Comparison of ENCODE assay signal across 9 cellular contexts in the genomic region with DNA sequence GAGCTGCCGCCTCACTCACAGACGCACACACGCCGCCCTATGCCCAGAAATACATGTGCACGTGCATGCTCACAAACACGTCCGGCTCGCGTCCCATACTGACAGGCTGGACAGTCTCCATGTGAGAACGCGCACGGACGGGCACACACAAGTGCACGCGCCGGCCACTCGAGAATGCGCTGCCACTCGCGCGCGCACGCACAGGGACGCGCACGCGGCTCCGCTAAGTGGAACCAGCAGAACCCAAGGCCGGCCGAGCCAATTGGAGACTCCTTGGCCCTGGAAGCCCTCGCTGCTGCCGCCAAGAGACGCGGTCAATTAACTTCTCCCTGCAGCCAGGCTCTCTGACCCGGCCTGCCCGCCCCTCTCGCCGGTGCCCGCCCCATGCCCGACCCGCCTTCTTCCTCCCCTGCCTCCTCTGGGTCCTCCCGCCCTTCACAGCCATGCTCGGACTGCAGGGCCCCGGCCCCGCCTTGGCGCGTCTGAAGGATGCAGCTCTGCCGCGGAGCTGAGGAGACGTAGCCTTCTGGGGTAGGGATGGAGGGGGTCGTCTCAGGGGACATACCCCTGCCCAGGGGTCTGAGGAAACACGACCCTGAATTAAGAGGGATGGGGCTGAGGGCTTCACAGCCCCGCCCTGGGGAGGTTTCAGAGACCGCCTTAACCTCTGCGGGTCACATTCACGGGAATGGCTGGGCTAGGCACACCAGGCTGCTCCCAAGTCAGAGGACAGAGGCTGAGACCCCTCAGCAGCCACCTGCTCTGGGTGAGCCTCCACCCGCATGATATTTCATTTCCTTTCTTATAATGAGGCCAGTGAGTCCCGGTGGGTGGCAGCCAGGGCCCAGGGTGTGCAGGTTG. TPM values are rescaled to one million over a fixed set of nuclear protein-coding genes. Genes with fewer than 3 reads are reported as not detected.
A peak's percentile ranks its signal among the peaks of the same experiment; 100 is the strongest.
DNase-seq lines count a peak whose midpoint lies in the region; ATAC-seq and TF ChIP-seq lines count a peak whose summit lies in the region.
"Had no signal": no experiment of that assay in that cellular context is flagged by ENCODE, and none has a peak within 500 bp of the region (broad histone marks: within the 10 kb centered on the region; RNA-seq: fewer than 3 reads in every experiment).

No MANE protein-coding gene starts in this region.

- DNase-seq in activated CD4-positive, alpha-beta T cell treated with anti-CD3 and anti-CD28 coated beads for 36 hours, result peak; percentile 28
- DNase-seq in activated CD4-positive, alpha-beta T cell treated with anti-CD3 and anti-CD28 coated beads, Interleukin-2, amount 50 U/mL, for 4 hours, result no peak
- peak; percentile 44 for DNase-seq in NCI-H2227 treated with DMSO at 0.1 percent for 48 hours (lab: John Stamatoyannopoulos, UW)
- DNase-seq in hippocampal formation (lab: John Stamatoyannopoulos, UW), result peak; percentile 33 to 67
- DNase-seq in posterior vena cava (ENCODE audit: low spot score), result peak; percentile 94

- intact Hi-C loops in activated CD4-positive, alpha-beta T cell treated with anti-CD3 and anti-CD28 coated beads for 36 hours (cut with DNase I, micrococcal nuclease), result no loop called here
- intact Hi-C loops in posterior vena cava (cut with DNase I), result no loop called here

- peaks cover 27% of the 10 kb centered on the region for H3K27me3 Mint-ChIP-seq in activated CD4-positive, alpha-beta T cell treated with anti-CD3 and anti-CD28 coated beads for 36 hours
- peaks cover 32% of the 10 kb centered on the region for H3K27me3 Mint-ChIP-seq in brain

- H3K4me3 Mint-ChIP-seq in activated CD4-positive, alpha-beta T cell treated with anti-CD3 and anti-CD28 coated beads for 36 hours, result peak overlapping the region; percentile 44
- peak overlapping the region; percentile 80 to 85 (median 82) for H3K4me3 Mint-ChIP-seq in brain

- ATAC-seq in activated CD4-positive, alpha-beta T cell treated with anti-CD3 and anti-CD28 coated beads for 36 hours, result peak; percentile 28
- no peak for ATAC-seq in GM21786 (IDR thresholded peaks at IDR 0.05; ENCODE audit: unreplicated experiment)
- ATAC-seq in GM21367 (IDR thresholded peaks at IDR 0.05; ENCODE audit: unreplicated experiment), result no peak

- H3K9me3 Mint-ChIP-seq in activated CD4-positive, alpha-beta T cell treated with anti-CD3 and anti-CD28 coated beads for 36 hours (ENCODE audit: low read depth), result no peaks in the 10 kb centered on the region
- H3K9me3 Mint-ChIP-seq in brain, result peaks cover 0 to 4% (median 0%) of the 10 kb centered on the region in 5 experiments

- H3K4me1 Mint-ChIP-seq in activated CD4-positive, alpha-beta T cell treated with anti-CD3 and anti-CD28 coated beads for 36 hours, result peaks cover 2% of the 10 kb centered on the region
- peaks cover 32% of the 10 kb centered on the region for H3K4me1 Mint-ChIP-seq in brain

- CTCF ChIA-PET in activated CD4-positive, alpha-beta T cell treated with anti-CD3 and anti-CD28 coated beads for 36 hours (lab: Charles Lee), result interaction anchor here (0.6 kb wide), 1 partner anchor 23 kb away, joined by 3 read pairs; no protein-coding TSS in a partner anchor

- POLR2A ChIA-PET in activated CD4-positive, alpha-beta T cell treated with anti-CD3 and anti-CD28 coated beads for 36 hours (lab: Charles Lee), result no interaction called here

- no peaks in the 10 kb centered on the region for H3K36me3 Mint-ChIP-seq in activated CD4-positive, alpha-beta T cell treated with anti-CD3 and anti-CD28 coated beads for 36 hours (ENCODE audit: low read depth)
- no peaks in the 10 kb centered on the region for H3K36me3 Mint-ChIP-seq in brain

- H3K27ac Mint-ChIP-seq in activated CD4-positive, alpha-beta T cell treated with anti-CD3 and anti-CD28 coated beads for 36 hours, result no peak overlapping the region
- H3K27ac Mint-ChIP-seq in brain, result peak overlapping the region in 2 of 5 experiments; percentile 24 to 61

- peak; percentile 12 to 33 for TF ChIP-seq CTCF in brain (conservative IDR thresholded peaks at IDR 0.05)

RNA-seq across cellular contexts. Expression of gene PTH1R, which starts 15.0 kb away (rescaled TPM):
- total RNA-seq in activated CD4-positive, alpha-beta T cell treated with anti-CD3 and anti-CD28 coated beads for 36 hours, result not detected
- polyA plus RNA-seq in brain (ENCODE audit: insufficient read depth, low read depth, low replicate concordance), result 10.9 TPM
- 10 to 100 TPM in 1 of 2 donors, 1 to 10 TPM in 1; 5.8 to 17.9 TPM for total RNA-seq in posterior vena cava
- total RNA-seq: mononuclear cell had no signal

RNA-seq across cellular contexts. Expression of gene MYL3, which starts 29.3 kb away (rescaled TPM):
- total RNA-seq in activated CD4-positive, alpha-beta T cell treated with anti-CD3 and anti-CD28 coated beads for 36 hours, result not detected
- polyA plus RNA-seq in brain (ENCODE audit: insufficient read depth, low read depth, low replicate concordance), result 4.8 TPM
- 1 to 10 TPM; 3.2 to 5.9 TPM for total RNA-seq in posterior vena cava
- total RNA-seq: mononuclear cell had no signal

Comparison
In these comparisons a context has a peak if more than half of its experiments do, and no peak if none do; other contexts are left out.
1. DNase-seq: peak in activated CD4-positive, alpha-beta T cell treated with anti-CD3 and anti-CD28 coated beads for 36 hours (single experiment), NCI-H2227 treated with DMSO at 0.1 percent for 48 hours (single experiment), hippocampal formation (2 of 2) and posterior vena cava (single experiment); none in activated CD4-positive, alpha-beta T cell treated with anti-CD3 and anti-CD28 coated beads, Interleukin-2, amount 50 U/mL, for 4 hours (0 of 2).
2. RNA of gene PTH1R, which starts 15.0 kb away (total RNA-seq): 5.8 to 17.9 TPM in posterior vena cava; not detected in activated CD4-positive, alpha-beta T cell treated with anti-CD3 and anti-CD28 coated beads for 36 hours; every median in the first group is over 4 times any median in the second.
3. RNA of gene MYL3, which starts 29.3 kb away (total RNA-seq): 3.2 to 5.9 TPM in posterior vena cava; not detected in activated CD4-positive, alpha-beta T cell treated with anti-CD3 and anti-CD28 coated beads for 36 hours; every median in the first group is over 4 times any median in the second.